1 cellular context compared by ENCODE assay signal in the genomic region with DNA sequence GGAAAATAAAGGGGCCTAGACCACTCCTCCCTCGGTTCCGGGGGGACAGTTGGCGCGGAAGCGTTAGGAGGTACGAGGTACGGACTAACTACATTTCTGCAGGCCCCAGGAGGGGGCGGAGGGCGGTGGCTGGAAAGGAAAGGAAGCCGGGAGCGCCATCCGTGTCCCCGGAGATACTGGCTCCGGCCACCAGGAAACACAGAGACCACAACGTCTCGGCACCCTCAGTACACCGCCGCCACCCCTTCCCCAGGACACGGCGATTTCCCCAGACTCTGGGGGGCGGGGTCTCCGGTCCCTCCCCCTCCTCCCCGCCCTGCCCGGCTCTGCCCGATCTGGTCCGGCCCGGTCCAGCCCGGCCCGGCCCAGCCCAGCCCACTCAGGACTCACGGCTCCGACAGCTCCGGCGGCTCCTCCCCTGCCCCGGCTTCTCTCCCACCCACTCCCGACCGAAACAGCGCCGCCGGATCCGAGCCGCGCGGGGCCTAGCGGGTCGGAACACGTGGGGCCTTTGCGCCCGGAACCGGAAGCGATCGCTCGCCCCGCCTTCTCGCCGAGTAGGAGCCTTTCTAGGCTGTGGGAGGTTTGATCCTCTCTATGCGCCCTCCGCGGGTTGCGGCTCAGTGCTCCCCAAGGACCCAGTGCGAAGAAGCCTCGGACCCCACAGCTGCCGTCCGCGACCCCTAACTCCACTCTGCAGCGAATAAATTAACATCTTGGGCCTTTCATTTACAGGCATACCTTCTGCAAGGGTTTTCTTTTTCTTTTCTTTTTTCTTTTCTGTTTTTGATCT.
TF ChIP-seq lines count a peak whose summit lies in the region.

TSS of gene ZNF202 (minus strand) at position 502 of the 793 bp plus-strand sequence. CDS start 10,772 bp downstream, outside the sequence.

TF ChIP-seq in SK-N-SH, 30 proteins besides CTCF, POLR2A, EP300 and RAD21 (continued from another document):
- TF ChIP-seq, protein P1, sequence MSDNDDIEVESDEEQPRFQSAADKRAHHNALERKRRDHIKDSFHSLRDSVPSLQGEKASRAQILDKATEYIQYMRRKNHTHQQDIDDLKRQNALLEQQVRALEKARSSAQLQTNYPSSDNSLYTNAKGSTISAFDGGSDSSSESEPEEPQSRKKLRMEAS (IDR thresholded peaks at IDR 0.05; ENCODE audit: low read depth) = peak; percentile 98
- no peak for TF ChIP-seq EZH2phosphoT487 (IDR thresholded peaks at IDR 0.05; ENCODE audit: borderline replicate concordance, low read depth)
- TF ChIP-seq, protein P2, sequence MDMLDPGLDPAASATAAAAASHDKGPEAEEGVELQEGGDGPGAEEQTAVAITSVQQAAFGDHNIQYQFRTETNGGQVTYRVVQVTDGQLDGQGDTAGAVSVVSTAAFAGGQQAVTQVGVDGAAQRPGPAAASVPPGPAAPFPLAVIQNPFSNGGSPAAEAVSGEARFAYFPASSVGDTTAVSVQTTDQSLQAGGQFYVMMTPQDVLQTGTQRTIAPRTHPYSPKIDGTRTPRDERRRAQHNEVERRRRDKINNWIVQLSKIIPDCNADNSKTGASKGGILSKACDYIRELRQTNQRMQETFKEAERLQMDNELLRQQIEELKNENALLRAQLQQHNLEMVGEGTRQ (IDR thresholded peaks at IDR 0.05; ENCODE audit: borderline replicate concordance, low read depth, low read length) = peak; percentile 63; the same call in 1 of the 2 replicates
- no peak for TF ChIP-seq MEF2A (IDR thresholded peaks at IDR 0.05; ENCODE audit: borderline replicate concordance, low read depth)
- TF ChIP-seq TEAD4 (IDR thresholded peaks at IDR 0.05; ENCODE audit: borderline replicate concordance, insufficient read depth) = no peak
- TF ChIP-seq GABPA (IDR thresholded peaks at IDR 0.05; ENCODE audit: low read depth) = peak; percentile 94
- TF ChIP-seq CHD2 (IDR thresholded peaks at IDR 0.05; ENCODE audit: low read length, partially characterized antibody) = peak; percentile 70
- TF ChIP-seq RFX5 (IDR thresholded peaks at IDR 0.05; ENCODE audit: low read length) = no peak
- TF ChIP-seq TCF12 (IDR thresholded peaks at IDR 0.05) = no peak
- TF ChIP-seq ZBTB33 (IDR thresholded peaks at IDR 0.05; ENCODE audit: borderline replicate concordance, low read depth) = peak; percentile 64; the same call in 1 of the 2 replicates
